In genomic region chr18:79413901-79414300, GRCh38 we compare ENCODE assay signal across 11 cellular contexts.
"Had no signal": no experiment of that assay in that cellular context is flagged by ENCODE, and none has a peak within 500 bp of the region (broad histone marks: within the 10 kb centered on the region; RNA-seq: fewer than 3 reads in every experiment).

No MANE protein-coding gene starts in this region.

- DNase-seq: activated CD4-positive, alpha-beta T cell treated with anti-CD3 and anti-CD28 coated beads for 1 hour; activated CD8-positive, alpha-beta memory T cell treated with anti-CD3 and anti-CD28 coated beads for 24 hours; effector CD4-positive, alpha-beta T cell; T-helper 2 cell; uterus had no signal

- H3K27ac ChIP-seq: heart right ventricle, left lung, neural progenitor cell, ovary, skin epidermis, thyroid gland, uterus had no signal

- ATAC-seq: left lung had no signal

- H3K9me3 ChIP-seq: heart right ventricle, left lung, ovary, thyroid gland, uterus had no signal

- H3K4me3 Mint-ChIP-seq: neural progenitor cell had no signal

- H3K27me3 ChIP-seq: heart right ventricle, left lung, neural progenitor cell, ovary, thyroid gland, uterus had no signal

- H3K9me3 Mint-ChIP-seq: neural progenitor cell had no signal
